Comparison of ENCODE assay signal across 8 cellular contexts in genomic region chr17:47324224-47325020, GRCh38. TPM values are rescaled to one million over a fixed set of nuclear protein-coding genes. Genes with fewer than 3 reads are reported as not detected.
DNase-seq lines count a peak whose midpoint lies in the region; ATAC-seq, FAIRE-seq and TF ChIP-seq lines count a peak whose summit lies in the region.

No MANE protein-coding gene starts in this region.

- H3K4me1 ChIP-seq in MM.1S (ENCODE audit: low read length) (peaks cover 7% of the 10 kb centered on the region), keratinocyte (ENCODE audit: control insufficient read depth, extremely low read depth, insufficient read depth, low read length) (peaks cover 4% of the 10 kb centered on the region)

- no peaks in the 10 kb centered on the region for H4K20me1 ChIP-seq in MM.1S (ENCODE audit: insufficient read depth, low read length)
- no peaks in the 10 kb centered on the region for H4K20me1 ChIP-seq in keratinocyte (ENCODE audit: control insufficient read depth, extremely low read depth, insufficient read depth, low read length)

- no peaks in the 10 kb centered on the region for H3K9me3 ChIP-seq in MM.1S (replicated peaks; ENCODE audit: insufficient read depth, low read length)
- H3K9me3 ChIP-seq in keratinocyte (ENCODE audit: control insufficient read depth, low read depth, low read length): no peaks in the 10 kb centered on the region

- FAIRE-seq in keratinocyte (lab: Jason Lieb, UNC): no peak

- peak; percentile 24 for ATAC-seq in GM21786 (IDR thresholded peaks at IDR 0.05; ENCODE audit: unreplicated experiment)

- peak overlapping the region; percentile 53; the same call in 1 of the 2 replicates for H3K9ac ChIP-seq in MM.1S (ENCODE audit: low read length)
- peak overlapping the region; percentile 68 for H3K9ac ChIP-seq in keratinocyte (ENCODE audit: control insufficient read depth, extremely low read depth, insufficient read depth, low read length)

- H3F3A ChIP-seq in MM.1S (ENCODE audit: insufficient read depth, low read length): 0 out of 2 replicates have a peak, but pooled peaks cover 5% of the 10 kb centered on the region

- dilution Hi-C loops in keratinocyte (cut with MboI; ENCODE audit: extremely low pct_ligation_motif_present, low sequenced_read_pairs): no loop called here

- H3K4me3 ChIP-seq in GM08714 (ENCODE audit: low read length) (peak overlapping the region; percentile 84), MM.1S (ENCODE audit: low read length) (peak overlapping the region; percentile 72), keratinocyte (ENCODE audit: control insufficient read depth in 2 of 3, extremely low read depth in 1 of 3, insufficient read depth in 2 of 3, low read depth in 1 of 3, low read length in 3 of 3) (peak overlapping the region; percentile 56 to 84 (median 69))

- no peaks in the 10 kb centered on the region for H3K9me1 ChIP-seq in keratinocyte (ENCODE audit: control insufficient read depth, extremely low read depth, insufficient read depth, low read length)

- H3K4me2 ChIP-seq in MM.1S (ENCODE audit: low read depth, low read length): peak overlapping the region; percentile 65
- peak overlapping the region; percentile 99 for H3K4me2 ChIP-seq in keratinocyte (ENCODE audit: control insufficient read depth, extremely low read depth, insufficient read depth, low read depth, low read length)

- H3K36me3 ChIP-seq in MM.1S (replicated peaks; ENCODE audit: insufficient read depth, low read length): no peaks in the 10 kb centered on the region
- H3K36me3 ChIP-seq in keratinocyte (ENCODE audit: control insufficient read depth in 2 of 2, extremely low read depth in 1 of 2, insufficient read depth in 2 of 2, low read length in 2 of 2): no peaks in the 10 kb centered on the region

- TF ChIP-seq CTCF in MM.1S (IDR thresholded peaks at IDR 0.05; ENCODE audit: low read length) (no peak), keratinocyte (optimal IDR thresholded peaks at IDR 0.05 in 1 of 3, IDR thresholded peaks at IDR 0.05 in 1 of 3, conservative IDR thresholded peaks at IDR 0.05 in 1 of 3; ENCODE audit: extremely low read depth in 1 of 3, insufficient read depth in 2 of 3, low read length in 3 of 3) (no peak)

- peak overlapping the region; percentile 37; the same call in 1 of the 2 replicates for H3K27ac ChIP-seq in MM.1S (ENCODE audit: low read length)
- H3K27ac ChIP-seq in keratinocyte (ENCODE audit: control insufficient read depth, insufficient read depth, low read length): no peak overlapping the region

- H3K9me2 ChIP-seq in MM.1S (replicated peaks; ENCODE audit: insufficient read depth, low read length): no peaks in the 10 kb centered on the region

- H3K79me2 ChIP-seq in MM.1S (ENCODE audit: low read length) (no peaks in the 10 kb centered on the region), keratinocyte (ENCODE audit: control insufficient read depth, insufficient read depth, low read length) (no peaks in the 10 kb centered on the region)

- no peaks in the 10 kb centered on the region for H3K27me3 ChIP-seq in MM.1S (replicated peaks; ENCODE audit: insufficient read depth, low read length)
- H3K27me3 ChIP-seq in keratinocyte (ENCODE audit: control insufficient read depth, extremely low read depth, insufficient read depth, low read length): no peaks in the 10 kb centered on the region

- DNase-seq in MM.1S: no peak
- DNase-seq in T-helper 22 cell (ENCODE audit: low read depth): peak; percentile 36
- DNase-seq in brain pericyte (ENCODE audit: low read depth, low spot score): peak; percentile 47
- DNase-seq in keratinocyte (ENCODE audit: low read depth, low spot score): no peak
- DNase-seq in stimulated activated CD4-positive, alpha-beta T cell treated with anti-CD3 and anti-CD28 coated beads, Interleukin-2, amount 100 ng/mL, for 4 hours (ENCODE audit: low read depth): peak; percentile 34
- DNase-seq in glomerular visceral epithelial cell (ENCODE audit: extremely low spot score): no peak

- H2AFZ ChIP-seq in MM.1S (ENCODE audit: low read length) (peak overlapping the region; percentile 100), keratinocyte (ENCODE audit: control insufficient read depth, low read length) (peak overlapping the region; percentile 98)

RNA-seq across cellular contexts. Expression of gene EFCAB13, which starts 0.7 kb away (rescaled TPM):
- polyA plus RNA-seq in keratinocyte: 0.19 to 0.64 TPM (median 0.63 TPM) in 3 replicates
- 2.1 TPM for polyA plus RNA-seq in keratinocyte (2011; ENCODE audit: low read depth)
- polyA plus RNA-seq in keratinocyte (2011; cell fraction: cytosol; rRNA removed): 0.14 and 0.39 TPM in 2 replicates
- 1.1 and 1.4 TPM in 2 replicates for polyA plus RNA-seq in keratinocyte (2011; cell fraction: nucleus; rRNA removed)
- 0.29 and 0.89 TPM in 2 replicates for polyA plus RNA-seq in keratinocyte (2012; ENCODE audit: low replicate concordance)
- 0.59 to 1.4 TPM in 2 of 3 replicates, not detected in the other for polyA minus RNA-seq in keratinocyte
- polyA minus RNA-seq in keratinocyte (2011; cell fraction: cytosol; rRNA and poly(A)+ RNA removed): 0.96 TPM
- 1.7 and 3.9 TPM in 2 replicates for polyA minus RNA-seq in keratinocyte (2011; cell fraction: nucleus; rRNA and poly(A)+ RNA removed)

Comparison
In these comparisons a context has a peak if more than half of its experiments do, and no peak if none do; other contexts are left out.
1. DNase-seq: peak in T-helper 22 cell (single experiment), brain pericyte (single experiment) and stimulated activated CD4-positive, alpha-beta T cell treated with anti-CD3 and anti-CD28 coated beads, Interleukin-2, amount 100 ng/mL, for 4 hours (single experiment); none in MM.1S (single experiment), keratinocyte (single experiment) and glomerular visceral epithelial cell (single experiment).
2. Peak in every context shown above with its lines, with median percentiles within 50 percentile points of each other: H3K4me3 ChIP-seq.